35 cellular contexts compared by ENCODE assay signal in genomic region chr6:31190488-31190887, GRCh38. TPM values are rescaled to one million over a fixed set of nuclear protein-coding genes. Genes with fewer than 3 reads are reported as not detected.
A peak's percentile ranks its signal among the peaks of the same experiment; 100 is the strongest.
DNase-seq lines count a peak whose midpoint lies in the region; ATAC-seq and TF ChIP-seq lines count a peak whose summit lies in the region.
"Had no signal": no experiment of that assay in that cellular context is flagged by ENCODE, and none has a peak within 500 bp of the region (broad histone marks: within the 10 kb centered on the region; RNA-seq: fewer than 3 reads in every experiment).

No MANE protein-coding gene starts in this region.

- TF ChIP-seq EP300 in stomach (IDR thresholded peaks at IDR 0.05) (no peak), sigmoid colon (IDR thresholded peaks at IDR 0.05) (no peak)

- H3K36me3 Mint-ChIP-seq in activated CD4-positive, alpha-beta T cell treated with anti-CD3 and anti-CD28 coated beads for 36 hours (ENCODE audit: low read depth): peaks cover 2% of the 10 kb centered on the region
- peaks cover 3% of the 10 kb centered on the region for H3K36me3 Mint-ChIP-seq in activated CD4-positive, alpha-beta memory T cell treated with anti-CD3 and anti-CD28 coated beads, Interleukin-2, amount 10 ng/mL, durations not matched to agents 7 days and 5 days (ENCODE audit: low read depth)

- H3K4me1 ChIP-seq in MM.1S (ENCODE audit: low read length) (peaks cover 3% of the 10 kb centered on the region; the same call in 1 of the 2 replicates), stomach (peaks cover 0 to 17% (median 9%) of the 10 kb centered on the region in 4 donors), sigmoid colon (peaks cover 0 to 8% (median 0%) of the 10 kb centered on the region in 4 donors)

- TF ChIP-seq POLR2A in stomach (IDR thresholded peaks at IDR 0.05): no peak
- no peak for TF ChIP-seq POLR2A in sigmoid colon (IDR thresholded peaks at IDR 0.05)

- H3K27ac ChIP-seq in MM.1S (ENCODE audit: low read length) (peak overlapping the region; percentile 55; the same call in 1 of the 2 replicates), stomach (peak overlapping the region in 1 of 5 donors; percentile 38), sigmoid colon (no peak overlapping the region)
- H3K27ac ChIP-seq: 22Rv1, C4-2B, dorsolateral prefrontal cortex, gastroesophageal sphincter, hepatocyte had no signal

- no peak overlapping the region for H3K4me3 ChIP-seq in MM.1S (ENCODE audit: low read length)
- H3K4me3 ChIP-seq in stomach: no peak overlapping the region
- no peak overlapping the region for H3K4me3 ChIP-seq in sigmoid colon
- H3K4me3 ChIP-seq: dorsolateral prefrontal cortex, gastroesophageal sphincter, hepatocyte, mucosa of descending colon had no signal

- H3K4me3 Mint-ChIP-seq in activated CD4-positive, alpha-beta T cell treated with anti-CD3 and anti-CD28 coated beads for 36 hours: no peak overlapping the region
- H3K4me3 Mint-ChIP-seq in activated CD4-positive, alpha-beta memory T cell treated with anti-CD3 and anti-CD28 coated beads, Interleukin-2, amount 10 ng/mL, durations not matched to agents 7 days and 5 days: no peak overlapping the region
- H3K4me3 Mint-ChIP-seq: activated CD4-positive, alpha-beta T cell treated with anti-CD3 and anti-CD28 coated beads, Interleukin-2, amount 10 ng/mL, durations not matched to agents 7 days and 5 days; HFFc6; nephron; T-helper 17 cell had no signal

- H3K27me3 ChIP-seq in MM.1S (replicated peaks; ENCODE audit: insufficient read depth, low read length): no peaks in the 10 kb centered on the region
- no peaks in the 10 kb centered on the region for H3K27me3 ChIP-seq in stomach
- H3K27me3 ChIP-seq in sigmoid colon: no peaks in the 10 kb centered on the region
- H3K27me3 ChIP-seq: dorsolateral prefrontal cortex, gastroesophageal sphincter, hepatocyte had no signal

- no peak overlapping the region for H2AFZ ChIP-seq in MM.1S (ENCODE audit: low read length)
- H2AFZ ChIP-seq: hepatocyte had no signal

- intact Hi-C loops in activated CD4-positive, alpha-beta T cell treated with anti-CD3 and anti-CD28 coated beads for 36 hours (cut with DNase I, micrococcal nuclease): no loop called here
- intact Hi-C loops in stomach (cut with DNase I; ENCODE audit: low total_unique reads): loop anchor here (5.0 kb wide), 1 partner anchor 53 kb away; the partner anchor contains the start of gene PSORS1C2
- intact Hi-C loops in sigmoid colon (cut with DNase I): no loop called here

- H3K9me3 ChIP-seq in MM.1S (replicated peaks; ENCODE audit: insufficient read depth, low read length) (no peaks in the 10 kb centered on the region), stomach (no peaks in the 10 kb centered on the region), sigmoid colon (no peaks in the 10 kb centered on the region)
- H3K9me3 ChIP-seq: gastroesophageal sphincter, mucosa of descending colon had no signal

- peaks cover 9% of the 10 kb centered on the region for H3K4me1 Mint-ChIP-seq in activated CD4-positive, alpha-beta T cell treated with anti-CD3 and anti-CD28 coated beads for 36 hours
- peaks cover 21% of the 10 kb centered on the region for H3K4me1 Mint-ChIP-seq in activated CD4-positive, alpha-beta memory T cell treated with anti-CD3 and anti-CD28 coated beads, Interleukin-2, amount 10 ng/mL, durations not matched to agents 7 days and 5 days
- H3K4me1 Mint-ChIP-seq: nephron had no signal

- no peak overlapping the region for H3K27ac Mint-ChIP-seq in activated CD4-positive, alpha-beta T cell treated with anti-CD3 and anti-CD28 coated beads for 36 hours
- H3K27ac Mint-ChIP-seq in activated CD4-positive, alpha-beta memory T cell treated with anti-CD3 and anti-CD28 coated beads, Interleukin-2, amount 10 ng/mL, durations not matched to agents 7 days and 5 days: no peak overlapping the region
- H3K27ac Mint-ChIP-seq: activated CD4-positive, alpha-beta T cell treated with anti-CD3 and anti-CD28 coated beads, Interleukin-2, amount 10 ng/mL, durations not matched to agents 7 days and 5 days; HFFc6; nephron; T-helper 17 cell had no signal

- no peak for DNase-seq in activated CD4-positive, alpha-beta T cell treated with anti-CD3 and anti-CD28 coated beads for 36 hours
- no peak for DNase-seq in activated CD4-positive, alpha-beta T cell treated with anti-CD3 and anti-CD28 coated beads, Interleukin-2, amount 50 U/mL, for 1 hour
- DNase-seq in MM.1S (peak; percentile 88), stomach (no peak), sigmoid colon (no peak), NCI-H526 (lab: John Stamatoyannopoulos, UW) (no peak)
- no peak for DNase-seq in activated CD4-positive, alpha-beta memory T cell treated with anti-CD3 and anti-CD28 coated beads, Interleukin-2, amount 10 ng/mL, durations not matched to agents 7 days and 5 days
- DNase-seq: activated CD4-positive, alpha-beta T cell treated with anti-CD3 and anti-CD28 coated beads, Interleukin-2, amount 10 ng/mL, durations not matched to agents 7 days and 5 days; activated naive CD4-positive, alpha-beta T cell treated with Interleukin-2 at 50 U/mL for 16 hours; DMS79; dorsolateral prefrontal cortex; GDM1; HFFc6; KG1; left cardiac atrium; mucosa of descending colon; NCI-H1417; NCI-H2029 treated with DMSO at 0.1 percent for 48 hours; NCI-H2227 treated with DMSO at 0.1 percent for 48 hours; NCI-H774; retina; T-helper 17 cell had no signal

- no peak overlapping the region for H3K9ac ChIP-seq in MM.1S (ENCODE audit: low read length)

- no peaks in the 10 kb centered on the region for H3K9me2 ChIP-seq in MM.1S (replicated peaks; ENCODE audit: insufficient read depth, low read length)

- peak; percentile 25 for ATAC-seq in activated CD4-positive, alpha-beta T cell treated with anti-CD3 and anti-CD28 coated beads for 36 hours
- ATAC-seq in HG02678 (IDR thresholded peaks at IDR 0.05; ENCODE audit: unreplicated experiment): peak; percentile 79
- ATAC-seq: gastroesophageal sphincter, left cardiac atrium, mucosa of descending colon, SK-N-SH treated with all-trans-retinoic acid at 6 μM for 48 hours, T-helper 17 cell had no signal

- no peaks in the 10 kb centered on the region for H4K20me1 ChIP-seq in MM.1S (ENCODE audit: insufficient read depth, low read length)

- H3K9me3 Mint-ChIP-seq in activated CD4-positive, alpha-beta T cell treated with anti-CD3 and anti-CD28 coated beads for 36 hours (ENCODE audit: low read depth): no peaks in the 10 kb centered on the region
- H3K9me3 Mint-ChIP-seq in activated CD4-positive, alpha-beta memory T cell treated with anti-CD3 and anti-CD28 coated beads, Interleukin-2, amount 10 ng/mL, durations not matched to agents 7 days and 5 days: no peaks in the 10 kb centered on the region
- H3K9me3 Mint-ChIP-seq: activated CD4-positive, alpha-beta T cell treated with anti-CD3 and anti-CD28 coated beads, Interleukin-2, amount 10 ng/mL, durations not matched to agents 7 days and 5 days; HFFc6; nephron had no signal

- TF ChIP-seq CTCF in MM.1S (IDR thresholded peaks at IDR 0.05; ENCODE audit: low read length): no peak
- TF ChIP-seq CTCF in stomach (IDR thresholded peaks at IDR 0.05): no peak
- no peak for TF ChIP-seq CTCF in sigmoid colon (IDR thresholded peaks at IDR 0.05)

- H3K36me3 ChIP-seq in MM.1S (replicated peaks; ENCODE audit: insufficient read depth, low read length) (no peaks in the 10 kb centered on the region), stomach (no peaks in the 10 kb centered on the region), sigmoid colon (no peaks in the 10 kb centered on the region)
- H3K36me3 ChIP-seq: gastroesophageal sphincter had no signal

- H3K4me2 ChIP-seq in MM.1S (ENCODE audit: low read depth, low read length): peak overlapping the region; percentile 34; the same call in 1 of the 2 replicates
- H3K4me2 ChIP-seq: hepatocyte had no signal

- POLR2A ChIA-PET in activated CD4-positive, alpha-beta T cell treated with anti-CD3 and anti-CD28 coated beads for 36 hours (lab: Charles Lee): no interaction called here
- POLR2A ChIA-PET in activated CD4-positive, alpha-beta memory T cell treated with anti-CD3 and anti-CD28 coated beads, Interleukin-2, amount 10 ng/mL, durations not matched to agents 7 days and 5 days (lab: Charles Lee): no interaction called here

- CTCF ChIA-PET in activated CD4-positive, alpha-beta T cell treated with anti-CD3 and anti-CD28 coated beads for 36 hours (lab: Charles Lee): interaction anchor here (2.3 kb wide), 1 partner anchor 55 kb away, joined by 12 read pairs; no protein-coding TSS in a partner anchor
- CTCF ChIA-PET in activated CD4-positive, alpha-beta memory T cell treated with anti-CD3 and anti-CD28 coated beads, Interleukin-2, amount 10 ng/mL, durations not matched to agents 7 days and 5 days (lab: Charles Lee): no interaction called here

- no peaks in the 10 kb centered on the region for H3K27me3 Mint-ChIP-seq in activated CD4-positive, alpha-beta T cell treated with anti-CD3 and anti-CD28 coated beads for 36 hours
- H3K27me3 Mint-ChIP-seq in activated CD4-positive, alpha-beta memory T cell treated with anti-CD3 and anti-CD28 coated beads, Interleukin-2, amount 10 ng/mL, durations not matched to agents 7 days and 5 days: no peaks in the 10 kb centered on the region
- H3K27me3 Mint-ChIP-seq: activated CD4-positive, alpha-beta T cell treated with anti-CD3 and anti-CD28 coated beads, Interleukin-2, amount 10 ng/mL, durations not matched to agents 7 days and 5 days; T-helper 17 cell had no signal

- 0 out of 2 replicates have a peak, but pooled peaks cover 2% of the 10 kb centered on the region for H3K79me2 ChIP-seq in MM.1S (ENCODE audit: low read length)
- H3K79me2 ChIP-seq: hepatocyte had no signal

- H3F3A ChIP-seq in MM.1S (ENCODE audit: insufficient read depth, low read length): peaks cover 15% of the 10 kb centered on the region; the same call in 1 of the 2 replicates

- WGBS in stomach, 5 donors: 81 to 91% (median 84%) methylated on average over 4 of the region's 4 CpGs
- 77 to 89% methylated on average over 4 of the region's 4 CpGs for WGBS in sigmoid colon, 2 donors

RNA-seq across cellular contexts. Expression of gene POU5F1, which starts 20.0 kb away (rescaled TPM):
- under 1 TPM in 1 of 2 experiments, not detected in 1; 0.21 TPM for total RNA-seq in activated CD4-positive, alpha-beta T cell treated with anti-CD3 and anti-CD28 coated beads for 36 hours
- not detected for total RNA-seq in activated CD4-positive, alpha-beta memory T cell treated with anti-CD3 and anti-CD28 coated beads, Interleukin-2, amount 10 ng/mL, durations not matched to agents 7 days and 5 days
- total RNA-seq in stomach (100 to 1,000 TPM in 2 of 5 donors, 10 to 100 TPM in 2, not detected in 1; 47.5 to 155 (median 113) TPM), sigmoid colon (under 1 TPM in 2 of 4 donors, not detected in 2; 0.16 to 0.27 TPM)
- polyA plus RNA-seq in stomach (10 to 100 TPM in 1 of 3 donors, 1 to 10 TPM in 2; 2.6 to 13.0 (median 6.5) TPM), sigmoid colon (1 to 10 TPM in 2 of 3 donors, not detected in 1; 1.6 to 9.8 TPM)
- total RNA-seq: cerebellum, endothelial cell of umbilical vein, lung microvascular endothelial cell, osteocyte, T-helper 17 cell, temporal lobe had no signal
- polyA plus RNA-seq: fibroblast of lung had no signal

RNA-seq across cellular contexts. Expression of gene TCF19, which starts 32.1 kb away (rescaled TPM):
- 10 to 100 TPM; 82.6 to 88.0 TPM for total RNA-seq in activated CD4-positive, alpha-beta T cell treated with anti-CD3 and anti-CD28 coated beads for 36 hours
- 10 to 100 TPM; 78.9 to 80.7 TPM for total RNA-seq in activated CD4-positive, alpha-beta memory T cell treated with anti-CD3 and anti-CD28 coated beads, Interleukin-2, amount 10 ng/mL, durations not matched to agents 7 days and 5 days
- 10 to 100 TPM in 1 of 5 donors, 1 to 10 TPM in 4; 5.8 to 16.1 (median 7.1) TPM for total RNA-seq in stomach
- polyA plus RNA-seq in stomach: 1 to 10 TPM; 5.0 to 7.7 (median 7.7) TPM
- total RNA-seq in sigmoid colon: 1 to 10 TPM; 2.6 to 4.6 (median 3.0) TPM
- polyA plus RNA-seq in sigmoid colon: 10 to 100 TPM in 1 of 3 donors, 1 to 10 TPM in 2; 3.6 to 11.7 (median 6.2) TPM

RNA-seq across cellular contexts. Expression of gene CCHCR1, which starts 32.9 kb away (rescaled TPM):
- total RNA-seq in activated CD4-positive, alpha-beta T cell treated with anti-CD3 and anti-CD28 coated beads for 36 hours: 10 to 100 TPM; 39.7 to 57.6 TPM
- total RNA-seq in activated CD4-positive, alpha-beta memory T cell treated with anti-CD3 and anti-CD28 coated beads, Interleukin-2, amount 10 ng/mL, durations not matched to agents 7 days and 5 days: 10 to 100 TPM; 36.1 to 36.7 TPM
- 100 to 1,000 TPM in 1 of 5 donors, 10 to 100 TPM in 3, 1 to 10 TPM in 1; 9.7 to 201 (median 24.5) TPM for total RNA-seq in stomach
- polyA plus RNA-seq in stomach: 10 to 100 TPM; 11.8 to 21.0 (median 12.3) TPM
- total RNA-seq in sigmoid colon: 10 to 100 TPM in 3 of 4 donors, 1 to 10 TPM in 1; 8.7 to 20.2 (median 12.7) TPM
- polyA plus RNA-seq in sigmoid colon: 10 to 100 TPM; 11.4 to 39.3 (median 14.8) TPM

RNA-seq across cellular contexts. Expression of gene PSORS1C2, which starts 51.6 kb away (rescaled TPM):
- not detected for total RNA-seq in activated CD4-positive, alpha-beta T cell treated with anti-CD3 and anti-CD28 coated beads for 36 hours
- total RNA-seq in activated CD4-positive, alpha-beta memory T cell treated with anti-CD3 and anti-CD28 coated beads, Interleukin-2, amount 10 ng/mL, durations not matched to agents 7 days and 5 days: not detected
- total RNA-seq in stomach (under 1 TPM in 1 of 5 donors, not detected in 4; 0.73 TPM), sigmoid colon (not detected)
- polyA plus RNA-seq in stomach (1 to 10 TPM in 1 of 3 donors, not detected in 2; 1.6 TPM), sigmoid colon (not detected)
- total RNA-seq: activated CD4-positive, alpha-beta T cell treated with anti-CD3 and anti-CD28 coated beads, Interleukin-2, amount 10 ng/mL, durations not matched to agents 7 days and 5 days; cerebellum; dorsolateral prefrontal cortex; endothelial cell of umbilical vein; fibroblast of lung; gastroesophageal sphincter; hepatocyte; HFFc6; left cardiac atrium; lung microvascular endothelial cell; mucosa of descending colon; osteocyte; T-helper 17 cell; temporal lobe had no signal
- polyA plus RNA-seq: endothelial cell of umbilical vein, fibroblast of lung, hepatocyte had no signal

Comparison
In these comparisons a context has a peak if more than half of its experiments do, and no peak if none do; other contexts are left out.
1. RNA of gene TCF19, which starts 32.1 kb away (total RNA-seq): 82.6 to 88.0 TPM in activated CD4-positive, alpha-beta T cell treated with anti-CD3 and anti-CD28 coated beads for 36 hours and 78.9 to 80.7 TPM in activated CD4-positive, alpha-beta memory T cell treated with anti-CD3 and anti-CD28 coated beads, Interleukin-2, amount 10 ng/mL, durations not matched to agents 7 days and 5 days; 5.8 to 16.1 TPM in stomach and 2.6 to 4.6 TPM in sigmoid colon; every median in the first group is over 4 times any median in the second.